ENCODE assay signal across 20 cellular contexts in the genomic region with DNA sequence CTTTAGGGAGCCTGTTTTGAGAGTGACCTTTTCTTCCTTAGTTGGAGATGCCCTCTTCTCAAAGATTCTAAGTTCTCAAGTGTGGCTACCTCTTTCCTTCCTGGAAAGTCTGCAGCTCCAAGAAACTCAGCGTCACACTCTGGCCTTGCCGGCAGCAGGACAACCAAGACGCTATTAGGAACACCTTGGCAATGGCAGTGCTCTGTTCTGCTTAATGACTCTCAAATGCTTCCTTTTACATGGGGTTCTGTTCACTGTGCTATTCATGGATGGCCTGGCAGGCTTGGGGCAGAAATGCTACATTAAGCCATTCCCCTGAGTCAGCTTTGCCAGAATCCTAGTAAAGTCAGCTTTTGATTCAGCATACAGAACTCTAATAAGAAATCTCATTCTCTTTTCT. TPM values are rescaled to one million over a fixed set of nuclear protein-coding genes. Genes with fewer than 3 reads are reported as not detected.
DNase-seq lines count a peak whose midpoint lies in the region; ATAC-seq and TF ChIP-seq lines count a peak whose summit lies in the region.
"Had no signal": no experiment of that assay in that cellular context is flagged by ENCODE, and none has a peak within 500 bp of the region (broad histone marks: within the 10 kb centered on the region; RNA-seq: fewer than 3 reads in every experiment).

No MANE protein-coding gene starts in this region.

- no peaks in the 10 kb centered on the region for H3K9me3 ChIP-seq in CD4-positive, CD25-positive, alpha-beta regulatory T cell (ENCODE audit: control insufficient read depth in 2 of 2, low read length in 2 of 2)
- H3K9me3 ChIP-seq in endocrine pancreas (ENCODE audit: control insufficient read depth, low read length) (no peaks in the 10 kb centered on the region), transverse colon (no peaks in the 10 kb centered on the region)
- H3K9me3 ChIP-seq: A549, BE2C had no signal

- no peak for TF ChIP-seq CTCF in transverse colon (IDR thresholded peaks at IDR 0.05)

- ATAC-seq in CD4-positive, CD25-positive, alpha-beta regulatory T cell (ENCODE audit: low read depth in 2 of 2): no peak
- no peak for ATAC-seq in HG03442 (IDR thresholded peaks at IDR 0.05; ENCODE audit: unreplicated experiment)
- ATAC-seq: A549 had no signal

- TF ChIP-seq POLR2A in transverse colon (IDR thresholded peaks at IDR 0.05): no peak

- H3K27me3 ChIP-seq in CD4-positive, CD25-positive, alpha-beta regulatory T cell (ENCODE audit: control insufficient read depth, insufficient read depth, low read length): no peaks in the 10 kb centered on the region
- H3K27me3 ChIP-seq in endocrine pancreas (ENCODE audit: control insufficient read depth, insufficient read depth, low read length) (no peaks in the 10 kb centered on the region), transverse colon (no peaks in the 10 kb centered on the region)
- H3K27me3 ChIP-seq: BE2C had no signal

- H3K27ac Mint-ChIP-seq in CD4-positive, CD25-positive, alpha-beta regulatory T cell: peak overlapping the region in 2 of 3 donors; percentile 13 to 67
- H3K27ac Mint-ChIP-seq: HFFc6 had no signal

- intact Hi-C loops in transverse colon (cut with DNase I; ENCODE audit: low total_unique reads): no loop called here

- H3K27me3 Mint-ChIP-seq in CD4-positive, CD25-positive, alpha-beta regulatory T cell: no peaks in the 10 kb centered on the region

- in situ Hi-C loops in transverse colon (cut with MboI; ENCODE audit: low pct_ligation_motif_present in 1 of 4, low pct_unique_long_range_greater_than_20kb in 1 of 4, low sequenced_read_pairs in 3 of 4): no loop called here

- no peak overlapping the region for H3K9ac ChIP-seq in endocrine pancreas (ENCODE audit: control insufficient read depth, insufficient read depth, low read length)

- peaks cover 80% of the 10 kb centered on the region for H3K36me3 ChIP-seq in CD4-positive, CD25-positive, alpha-beta regulatory T cell (ENCODE audit: control insufficient read depth, insufficient read depth, low read length)
- no peaks in the 10 kb centered on the region for H3K36me3 ChIP-seq in endocrine pancreas (ENCODE audit: control insufficient read depth, insufficient read depth, low read length)
- peaks cover 0 to 35% (median 8%) of the 10 kb centered on the region in 4 donors for H3K36me3 ChIP-seq in transverse colon

- no peak for DNase-seq in CD4-positive, CD25-positive, alpha-beta regulatory T cell
- peak; percentile 36 for DNase-seq in kidney tubule cell (ENCODE audit: low spot score)
- DNase-seq in putamen (ENCODE audit: low spot score): peak; percentile 54
- no peak for DNase-seq in transverse colon
- DNase-seq in central memory CD4-positive, alpha-beta T cell: no peak
- DNase-seq: BE2C, DMS79 treated with DMSO at 0.1 percent for 48 hours, H9, HFFc6, Karpas-422, MV-4-11, NCI-H1105 treated with DMSO at 0.1 percent for 48 hours, NCI-H2029 treated with DMSO at 0.1 percent for 48 hours, NCI-H226, NCI-H524, NCI-H82, OCI-M1 had no signal

- TF ChIP-seq EP300 in transverse colon (IDR thresholded peaks at IDR 0.05; ENCODE audit: low read depth): no peak

- H3K4me1 ChIP-seq in CD4-positive, CD25-positive, alpha-beta regulatory T cell (ENCODE audit: control insufficient read depth, insufficient read depth, low read length, poor library complexity, severe bottlenecking): no peaks in the 10 kb centered on the region
- H3K4me1 ChIP-seq in endocrine pancreas (ENCODE audit: control insufficient read depth, insufficient read depth, low read length) (peaks cover 7% of the 10 kb centered on the region), transverse colon (no peaks in the 10 kb centered on the region)
- H3K4me1 ChIP-seq: A549, BE2C had no signal

- H3K36me3 Mint-ChIP-seq in CD4-positive, CD25-positive, alpha-beta regulatory T cell: peaks cover 47% of the 10 kb centered on the region

- no peak overlapping the region for H3K4me3 Mint-ChIP-seq in CD4-positive, CD25-positive, alpha-beta regulatory T cell
- H3K4me3 Mint-ChIP-seq: H9, HFFc6 had no signal

- H3K27ac ChIP-seq in CD4-positive, CD25-positive, alpha-beta regulatory T cell (ENCODE audit: insufficient read depth, low read length, poor library complexity, severe bottlenecking): no peak overlapping the region
- H3K27ac ChIP-seq in transverse colon: no peak overlapping the region
- H3K27ac ChIP-seq: A549 had no signal

- no peaks in the 10 kb centered on the region for H3K9me3 Mint-ChIP-seq in CD4-positive, CD25-positive, alpha-beta regulatory T cell
- H3K9me3 Mint-ChIP-seq: H9, HFFc6 had no signal

- peaks cover 0 to 1% (median 0%) of the 10 kb centered on the region in 4 donors for H3K4me1 Mint-ChIP-seq in CD4-positive, CD25-positive, alpha-beta regulatory T cell
- H3K4me1 Mint-ChIP-seq: H9 had no signal

- WGBS in transverse colon (ENCODE audit: low coverage in 1 of 2), 2 donors: 88% methylated on average over 3 of the region's 3 CpGs; no CpG with 5 or more reads in 1 of the 2 donors

- no peak overlapping the region for H3K4me3 ChIP-seq in CD4-positive, CD25-positive, alpha-beta regulatory T cell (ENCODE audit: low read depth, low read length)
- H3K4me3 ChIP-seq in endocrine pancreas (ENCODE audit: control insufficient read depth, insufficient read depth, low read length) (peak overlapping the region; percentile 19), transverse colon (no peak overlapping the region)
- H3K4me3 ChIP-seq: A549 had no signal

RNA-seq across cellular contexts. Expression of a gene that starts 25.9 kb away (rescaled TPM):
- total RNA-seq in CD4-positive, CD25-positive, alpha-beta regulatory T cell: 4.2 TPM
- 1 to 10 TPM in 2 of 4 donors, under 1 TPM in 2; 0.65 to 3.4 (median 1.2) TPM for polyA plus RNA-seq in CD4-positive, CD25-positive, alpha-beta regulatory T cell
- 1 to 10 TPM in 1 of 4 donors, under 1 TPM in 2, not detected in 1; 0.55 to 1.3 (median 0.60) TPM for total RNA-seq in transverse colon
- total RNA-seq: HFFc6 had no signal

RNA-seq across cellular contexts. Expression of a gene that starts 30.7 kb away (rescaled TPM):
- total RNA-seq in CD4-positive, CD25-positive, alpha-beta regulatory T cell: 64.1 TPM
- 10 to 100 TPM; 52.6 to 62.0 (median 59.3) TPM for polyA plus RNA-seq in CD4-positive, CD25-positive, alpha-beta regulatory T cell
- 100 to 1,000 TPM in 1 of 4 donors, 10 to 100 TPM in 3; 31.3 to 111 (median 51.9) TPM for total RNA-seq in transverse colon

RNA-seq across cellular contexts. Expression of a gene that starts 41.3 kb away (rescaled TPM):
- 1.8 TPM for total RNA-seq in CD4-positive, CD25-positive, alpha-beta regulatory T cell
- polyA plus RNA-seq in CD4-positive, CD25-positive, alpha-beta regulatory T cell: not detected
- 1 to 10 TPM in 1 of 4 donors, under 1 TPM in 1, not detected in 2; 0.82 to 2.7 TPM for total RNA-seq in transverse colon

Comparison
In these comparisons a context has a peak if more than half of its experiments do, and no peak if none do; other contexts are left out.
1. DNase-seq: peak in kidney tubule cell (single experiment) and putamen (single experiment); none in CD4-positive, CD25-positive, alpha-beta regulatory T cell (0 of 3), transverse colon (single experiment) and central memory CD4-positive, alpha-beta T cell (single experiment).